ENCODE assay signal across 8 cellular contexts in the genomic region with DNA sequence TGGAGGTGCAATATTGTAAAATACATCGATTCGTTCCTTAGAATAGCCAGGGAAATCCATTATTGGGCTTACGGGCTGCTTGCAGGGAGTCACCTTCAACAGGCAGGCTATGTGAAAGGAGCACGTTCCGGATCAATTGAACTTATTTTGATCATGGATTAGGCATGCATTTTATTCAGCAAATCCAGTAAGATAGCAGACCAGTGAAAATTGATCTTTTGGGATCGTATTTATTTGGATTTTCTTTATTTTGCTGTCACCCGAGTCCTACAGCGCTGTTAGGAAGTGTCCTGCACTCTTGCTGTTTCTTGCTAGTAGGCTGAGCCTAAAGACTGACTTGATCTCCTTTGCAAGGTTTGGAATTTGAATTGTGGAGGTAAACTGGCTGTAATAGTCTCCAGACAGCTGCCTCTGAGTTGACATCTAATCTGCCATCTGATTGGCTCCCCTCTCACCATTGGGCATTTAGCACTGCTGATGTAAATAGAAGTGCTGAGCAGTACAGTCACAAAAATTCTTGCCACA. TPM values are rescaled to one million over a fixed set of nuclear protein-coding genes. Genes with fewer than 3 reads are reported as not detected.
DNase-seq lines count a peak whose midpoint lies in the region; ATAC-seq, FAIRE-seq and TF ChIP-seq lines count a peak whose summit lies in the region.

No MANE protein-coding gene starts in this region.

- no peak for TF ChIP-seq POLR2A in H54 (IDR thresholded peaks at IDR 0.05; ENCODE audit: low read depth, low read length)
- peak; percentile 36 to 55 for TF ChIP-seq POLR2A in Peyer's patch (IDR thresholded peaks at IDR 0.05)

- intact Hi-C loops in aorta (cut with DNase I) = loop anchor here (5.0 to 10.0 kb wide), 5 partner anchors 47 to 405 kb away; no protein-coding TSS in a partner anchor

- peak overlapping the region; percentile 89 for H3K27ac Mint-ChIP-seq in activated naive CD4-positive, alpha-beta T cell treated with anti-CD3 and anti-CD28 coated beads, Interleukin-2, amount 50 U/mL, for 24 hours
- H3K27ac Mint-ChIP-seq in nephron progenitor cell = peak overlapping the region; percentile 80

- H3K27me3 ChIP-seq in Karpas-422 (ENCODE audit: low read length) = no peaks in the 10 kb centered on the region
- no peaks in the 10 kb centered on the region for H3K27me3 ChIP-seq in Peyer's patch
- H3K27me3 ChIP-seq in foreskin keratinocyte = no peaks in the 10 kb centered on the region
- no peaks in the 10 kb centered on the region for H3K27me3 ChIP-seq in aorta (ENCODE audit: control insufficient read depth in 1 of 2, insufficient read depth in 2 of 2, low read length in 1 of 2)

- H3K4me2 ChIP-seq in Karpas-422 (ENCODE audit: low read depth, low read length, poor library complexity, severe bottlenecking) = peak overlapping the region; percentile 98

- peaks cover 12% of the 10 kb centered on the region for H4K20me1 ChIP-seq in Karpas-422 (ENCODE audit: insufficient read depth, low read depth, low read length)

- peaks cover 57% of the 10 kb centered on the region for H3K4me1 Mint-ChIP-seq in activated naive CD4-positive, alpha-beta T cell treated with anti-CD3 and anti-CD28 coated beads, Interleukin-2, amount 50 U/mL, for 24 hours
- H3K4me1 Mint-ChIP-seq in nephron progenitor cell = peaks cover 58% of the 10 kb centered on the region

- H3K9me2 ChIP-seq in Karpas-422 (replicated peaks; ENCODE audit: insufficient read depth, low read length) = no peaks in the 10 kb centered on the region

- H3K36me3 ChIP-seq in Karpas-422 (ENCODE audit: insufficient read depth, low read length) = no peaks in the 10 kb centered on the region
- H3K36me3 ChIP-seq in Peyer's patch = no peaks in the 10 kb centered on the region
- no peaks in the 10 kb centered on the region for H3K36me3 ChIP-seq in aorta (ENCODE audit: control insufficient read depth in 1 of 2, insufficient read depth in 2 of 2, low read length in 1 of 2)

- H3K79me2 ChIP-seq in Karpas-422 (ENCODE audit: low read length) = peaks cover 69% of the 10 kb centered on the region

- TF ChIP-seq CTCF in Peyer's patch (IDR thresholded peaks at IDR 0.05) = no peak
- no peak for TF ChIP-seq CTCF in foreskin keratinocyte (conservative IDR thresholded peaks at IDR 0.05)
- no peak for TF ChIP-seq CTCF in nephron progenitor cell (IDR thresholded peaks at IDR 0.05)

- no peaks in the 10 kb centered on the region for H3K9me3 ChIP-seq in Karpas-422 (ENCODE audit: low read length)
- H3K9me3 ChIP-seq in Peyer's patch = no peaks in the 10 kb centered on the region
- H3K9me3 ChIP-seq in aorta (ENCODE audit: control insufficient read depth, low read length) = no peaks in the 10 kb centered on the region

- H2AFZ ChIP-seq in Karpas-422 (ENCODE audit: low read length) = no peak overlapping the region

- WGBS in aorta, 2 donors = 0 to 1% methylated on average over 8 of the region's 8 CpGs

- H3K4me3 ChIP-seq in Karpas-422 (ENCODE audit: low read length) = peak overlapping the region; percentile 72
- peak overlapping the region; percentile 79 to 94 (median 89) for H3K4me3 ChIP-seq in Peyer's patch
- peak overlapping the region; percentile 87 to 96 for H3K4me3 ChIP-seq in aorta (ENCODE audit: low read length in 2 of 2)

- H3K4me1 ChIP-seq in Karpas-422 (ENCODE audit: low read length) = peaks cover 63% of the 10 kb centered on the region
- H3K4me1 ChIP-seq in Peyer's patch = peaks cover 0 to 38% (median 2%) of the 10 kb centered on the region in 4 donors
- H3K4me1 ChIP-seq in foreskin keratinocyte = peaks cover 33% of the 10 kb centered on the region
- no peaks in the 10 kb centered on the region for H3K4me1 ChIP-seq in aorta (ENCODE audit: control insufficient read depth in 1 of 2, insufficient read depth in 2 of 2, low read length in 2 of 2)

- no peaks in the 10 kb centered on the region for H3K9me3 Mint-ChIP-seq in activated naive CD4-positive, alpha-beta T cell treated with anti-CD3 and anti-CD28 coated beads, Interleukin-2, amount 50 U/mL, for 24 hours
- H3K9me3 Mint-ChIP-seq in nephron progenitor cell = no peaks in the 10 kb centered on the region

- H3K27me3 Mint-ChIP-seq in activated naive CD4-positive, alpha-beta T cell treated with anti-CD3 and anti-CD28 coated beads, Interleukin-2, amount 50 U/mL, for 24 hours = no peaks in the 10 kb centered on the region
- H3K27me3 Mint-ChIP-seq in nephron progenitor cell (ENCODE audit: low read depth, poor library complexity) = no peaks in the 10 kb centered on the region

- peak; percentile 81 for DNase-seq in GM04504 (ENCODE audit: low read depth)
- peak; percentile 67 for DNase-seq in H54 (ENCODE audit: insufficient read length, low spot score)
- DNase-seq in Karpas-422 = peak; percentile 94
- peak in 2 of 3 donors; percentile 75 to 86 for DNase-seq in Peyer's patch
- peak; percentile 86 to 94 for DNase-seq in foreskin keratinocyte
- DNase-seq in nephron progenitor cell = peak; percentile 27
- no peak for DNase-seq in aorta

- peak overlapping the region; percentile 94 for H3K9ac ChIP-seq in Karpas-422 (ENCODE audit: low read length)

- peak overlapping the region; percentile 89 for H3K4me3 Mint-ChIP-seq in activated naive CD4-positive, alpha-beta T cell treated with anti-CD3 and anti-CD28 coated beads, Interleukin-2, amount 50 U/mL, for 24 hours
- H3K4me3 Mint-ChIP-seq in nephron progenitor cell = peak overlapping the region; percentile 90

- H3K27ac ChIP-seq in Karpas-422 (ENCODE audit: low read length) (peak overlapping the region; percentile 86), Peyer's patch (peak overlapping the region; percentile 90 to 99 (median 98)), foreskin keratinocyte (peak overlapping the region; percentile 56), aorta (ENCODE audit: low read depth in 1 of 2, low read length in 2 of 2) (peak overlapping the region; percentile 65 to 85)

- no peaks in the 10 kb centered on the region for H3K36me3 Mint-ChIP-seq in activated naive CD4-positive, alpha-beta T cell treated with anti-CD3 and anti-CD28 coated beads, Interleukin-2, amount 50 U/mL, for 24 hours
- no peaks in the 10 kb centered on the region for H3K36me3 Mint-ChIP-seq in nephron progenitor cell (ENCODE audit: low read depth)

- peak; percentile 98 for FAIRE-seq in H54 (lab: Jason Lieb, UNC)

- ATAC-seq in foreskin keratinocyte = peak; percentile 72
- ATAC-seq in aorta (ENCODE audit: low FRiP score) = peak; percentile 33

RNA-seq across cellular contexts. Expression of a gene that starts 3.0 kb away (rescaled TPM):
- total RNA-seq in Karpas-422 (2014; rRNA removed; shearing (Covaris generic); ENCODE audit: low replicate concordance) = 104 and 174 TPM in 2 replicates
- total RNA-seq in Peyer's patch (100 to 1,000 TPM; 117 to 174 (median 149) TPM), foreskin keratinocyte (28.2 and 31.4 TPM in 2 replicates), aorta (100 to 1,000 TPM in 1 of 2 donors, 10 to 100 TPM in 1; 92.0 to 143 TPM)
- polyA plus RNA-seq in foreskin keratinocyte (6.9 and 8.5 TPM in 2 replicates), aorta (10 to 100 TPM in 1 of 2 donors, 1 to 10 TPM in 1; 6.5 to 16.9 TPM)

Comparison
In these comparisons a context has a peak if more than half of its experiments do, and no peak if none do; other contexts are left out.
1. DNase-seq: peak in GM04504 (single experiment), H54 (single experiment), Karpas-422 (single experiment), Peyer's patch (2 of 3), foreskin keratinocyte (2 of 2) and nephron progenitor cell (single experiment); none in aorta (0 of 2).
2. Peak in every context shown above with its lines, with median percentiles within 50 percentile points of each other: H3K27ac ChIP-seq and H3K4me3 ChIP-seq.